8 cellular contexts compared by ENCODE assay signal in genomic region chr17:41404024-41404651, GRCh38. TPM values are rescaled to one million over a fixed set of nuclear protein-coding genes. Genes with fewer than 3 reads are reported as not detected.
DNase-seq lines count a peak whose midpoint lies in the region; ATAC-seq and FAIRE-seq lines count a peak whose summit lies in the region.

No MANE protein-coding gene starts in this region.

- intact Hi-C loops in activated CD4-positive, alpha-beta T cell treated with anti-CD3 and anti-CD28 coated beads for 36 hours (cut with DNase I, micrococcal nuclease): loop anchor here in 1 of 2 experiments (2.0 to 10.0 kb wide), 3 partner anchors 145 to 789 kb away; no protein-coding TSS in a partner anchor

- no peak for FAIRE-seq in frontal cortex (lab: Jason Lieb, UNC)

- DNase-seq in activated CD4-positive, alpha-beta T cell treated with anti-CD3 and anti-CD28 coated beads for 36 hours: peak; percentile 80
- DNase-seq in activated CD4-positive, alpha-beta T cell treated with anti-CD3 and anti-CD28 coated beads, Interleukin-2, amount 50 U/mL, for 1 hour: no peak
- DNase-seq in SW480 (ENCODE audit: low spot score) (peak; percentile 100), dermis blood vessel endothelial cell (peak; percentile 71), frontal cortex (ENCODE audit: low spot score in 2 of 2) (no peak), epidermal melanocyte (ENCODE audit: insufficient read length, low spot score) (no peak), SK-N-DZ (ENCODE audit: low spot score) (no peak)
- DNase-seq in stimulated activated CD4-positive, alpha-beta T cell treated with anti-CD3 and anti-CD28 coated beads, Interleukin-2, amount 100 ng/mL, for 4 hours (ENCODE audit: low read depth): peak; percentile 19

- peak overlapping the region; percentile 87 for H3K27ac Mint-ChIP-seq in activated CD4-positive, alpha-beta T cell treated with anti-CD3 and anti-CD28 coated beads for 36 hours

- H3K27me3 Mint-ChIP-seq in activated CD4-positive, alpha-beta T cell treated with anti-CD3 and anti-CD28 coated beads for 36 hours: peaks cover 2% of the 10 kb centered on the region

- H3K9me3 Mint-ChIP-seq in activated CD4-positive, alpha-beta T cell treated with anti-CD3 and anti-CD28 coated beads for 36 hours (ENCODE audit: low read depth): no peaks in the 10 kb centered on the region

- POLR2A ChIA-PET in activated CD4-positive, alpha-beta T cell treated with anti-CD3 and anti-CD28 coated beads for 36 hours (lab: Charles Lee): interaction anchor here (0.8 to 1.5 kb wide), 4 partner anchors 144 to 861 kb away, joined by 3 to 8 read pairs (median 3); partner anchors contain the start of gene EIF1

- peaks cover 38% of the 10 kb centered on the region for H3K4me1 Mint-ChIP-seq in activated CD4-positive, alpha-beta T cell treated with anti-CD3 and anti-CD28 coated beads for 36 hours

- H3K4me3 Mint-ChIP-seq in activated CD4-positive, alpha-beta T cell treated with anti-CD3 and anti-CD28 coated beads for 36 hours: peak overlapping the region; percentile 10

- CTCF ChIA-PET in activated CD4-positive, alpha-beta T cell treated with anti-CD3 and anti-CD28 coated beads for 36 hours (lab: Charles Lee): interaction anchor here (0.7 to 3.7 kb wide), 10 partner anchors 13 to 555 kb away, joined by 3 to 21 read pairs (median 6); no protein-coding TSS in a partner anchor

- H3K36me3 Mint-ChIP-seq in activated CD4-positive, alpha-beta T cell treated with anti-CD3 and anti-CD28 coated beads for 36 hours (ENCODE audit: low read depth): no peaks in the 10 kb centered on the region

- ATAC-seq in activated CD4-positive, alpha-beta T cell treated with anti-CD3 and anti-CD28 coated beads for 36 hours: peak; percentile 91

RNA-seq across cellular contexts. Expression of gene KRT31, which starts 6.7 kb away (rescaled TPM):
- total RNA-seq in activated CD4-positive, alpha-beta T cell treated with anti-CD3 and anti-CD28 coated beads for 36 hours: not detected
- total RNA-seq in dermis blood vessel endothelial cell: not detected in 2 replicates
- 1.2 TPM for total RNA-seq in frontal cortex
- polyA plus RNA-seq in SK-N-DZ (2014; cell fraction: cytosol; rRNA removed): not detected in 2 replicates
- polyA plus RNA-seq in SK-N-DZ (2014; cell fraction: nucleus; rRNA removed): not detected in 2 replicates

RNA-seq across cellular contexts. Expression of gene KRT37, which starts 20.2 kb away (rescaled TPM):
- not detected for total RNA-seq in activated CD4-positive, alpha-beta T cell treated with anti-CD3 and anti-CD28 coated beads for 36 hours
- total RNA-seq in dermis blood vessel endothelial cell: not detected in 2 replicates
- not detected for total RNA-seq in frontal cortex
- not detected in 2 replicates for polyA plus RNA-seq in SK-N-DZ (2014; cell fraction: cytosol; rRNA removed)
- polyA plus RNA-seq in SK-N-DZ (2014; cell fraction: nucleus; rRNA removed): not detected in 2 replicates

RNA-seq across cellular contexts. Expression of gene KRT34, which starts 22.0 kb away (rescaled TPM):
- not detected for total RNA-seq in activated CD4-positive, alpha-beta T cell treated with anti-CD3 and anti-CD28 coated beads for 36 hours
- total RNA-seq in dermis blood vessel endothelial cell: 0.51 TPM in 1 of 2 replicates, not detected in the other
- total RNA-seq in frontal cortex: 0.41 TPM
- not detected in 2 replicates for polyA plus RNA-seq in SK-N-DZ (2014; cell fraction: cytosol; rRNA removed)
- not detected in 2 replicates for polyA plus RNA-seq in SK-N-DZ (2014; cell fraction: nucleus; rRNA removed)

RNA-seq across cellular contexts. Expression of gene KRT33B, which starts 34.5 kb away (rescaled TPM):
- total RNA-seq in activated CD4-positive, alpha-beta T cell treated with anti-CD3 and anti-CD28 coated beads for 36 hours: not detected
- total RNA-seq in dermis blood vessel endothelial cell: not detected in 2 replicates
- total RNA-seq in frontal cortex: not detected
- polyA plus RNA-seq in SK-N-DZ (2014; cell fraction: cytosol; rRNA removed): not detected in 2 replicates
- not detected in 2 replicates for polyA plus RNA-seq in SK-N-DZ (2014; cell fraction: nucleus; rRNA removed)

RNA-seq across cellular contexts. Expression of gene KRT38, which starts 36.6 kb away (rescaled TPM):
- total RNA-seq in activated CD4-positive, alpha-beta T cell treated with anti-CD3 and anti-CD28 coated beads for 36 hours: not detected
- total RNA-seq in dermis blood vessel endothelial cell (not detected in 2 replicates), frontal cortex (not detected)
- not detected in 2 replicates for polyA plus RNA-seq in SK-N-DZ (2014; cell fraction: cytosol; rRNA removed)
- polyA plus RNA-seq in SK-N-DZ (2014; cell fraction: nucleus; rRNA removed): not detected in 2 replicates

Comparison
In these comparisons a context has a peak if more than half of its experiments do, and no peak if none do; other contexts are left out.
1. DNase-seq: peak in activated CD4-positive, alpha-beta T cell treated with anti-CD3 and anti-CD28 coated beads for 36 hours (single experiment), SW480 (single experiment), dermis blood vessel endothelial cell (single experiment) and stimulated activated CD4-positive, alpha-beta T cell treated with anti-CD3 and anti-CD28 coated beads, Interleukin-2, amount 100 ng/mL, for 4 hours (single experiment); none in activated CD4-positive, alpha-beta T cell treated with anti-CD3 and anti-CD28 coated beads, Interleukin-2, amount 50 U/mL, for 1 hour (single experiment), frontal cortex (0 of 2), epidermal melanocyte (single experiment) and SK-N-DZ (single experiment).